Comparison of ENCODE assay signal across 24 cellular contexts in the genomic region with DNA sequence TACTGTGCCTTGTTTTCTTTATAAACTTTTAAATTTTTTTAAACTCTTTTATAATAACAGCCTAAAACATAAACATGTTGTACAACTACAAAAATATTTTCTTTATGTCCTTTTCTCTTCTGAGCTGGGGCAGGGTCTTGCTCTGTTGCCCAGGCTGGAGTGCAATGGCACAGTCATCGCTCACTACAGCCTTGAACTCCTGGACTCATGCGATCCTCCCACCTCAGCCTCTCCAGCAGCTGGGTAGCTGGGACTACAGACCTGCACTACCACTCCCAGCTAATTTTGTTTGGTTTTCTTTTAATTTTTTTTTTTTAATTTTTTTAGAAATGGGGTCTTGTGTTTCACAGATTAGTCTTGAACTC. TPM values are rescaled to one million over a fixed set of nuclear protein-coding genes. Genes with fewer than 3 reads are reported as not detected.
DNase-seq lines count a peak whose midpoint lies in the region; ATAC-seq, FAIRE-seq and TF ChIP-seq lines count a peak whose summit lies in the region.
"Had no signal": no experiment of that assay in that cellular context is flagged by ENCODE, and none has a peak within 500 bp of the region (broad histone marks: within the 10 kb centered on the region; RNA-seq: fewer than 3 reads in every experiment).

No MANE protein-coding gene starts in this region.

- TF ChIP-seq EP300 in HepG2 (IDR thresholded peaks at IDR 0.05; ENCODE audit: low read depth in 2 of 2, low read length in 2 of 2) = no peak
- TF ChIP-seq EP300 in HepG2 (CRISPR knock-in tag; IDR thresholded peaks at IDR 0.05; ENCODE audit: borderline replicate concordance) = no peak

- no peak for FAIRE-seq in HepG2 (lab: Jason Lieb, UNC)
- FAIRE-seq: A204.1, G401.6, GM12892, GM19239 had no signal

- H4K20me1 ChIP-seq in HepG2 (ENCODE audit: insufficient read depth, low read length) = no peaks in the 10 kb centered on the region
- H4K20me1 ChIP-seq: BLaER1 had no signal

- H3K9ac ChIP-seq in HepG2 (ENCODE audit: insufficient read depth, low read depth, low read length) = no peak overlapping the region
- H3K9ac ChIP-seq: BLaER1 had no signal

- H3K4me1 Mint-ChIP-seq in memory B cell = no peaks in the 10 kb centered on the region
- H3K4me1 Mint-ChIP-seq in activated T-cell treated with anti-CD3 and anti-CD28 coated beads, Interleukin-2, amount 50 U/mL, for 4 hours (ENCODE audit: low read depth) = no peaks in the 10 kb centered on the region
- H3K4me1 Mint-ChIP-seq: B cell had no signal

- no peak overlapping the region for H2AFZ ChIP-seq in HepG2 (ENCODE audit: low read length)
- H2AFZ ChIP-seq: GM23338 had no signal

- H3K27me3 ChIP-seq in HepG2 (ENCODE audit: control insufficient read depth in 1 of 2, insufficient read depth in 2 of 2, low read length in 2 of 2) (no peaks in the 10 kb centered on the region), right lobe of liver (no peaks in the 10 kb centered on the region), spleen (replicated peaks in 1 of 7) (no peaks in the 10 kb centered on the region), gastrocnemius medialis (no peaks in the 10 kb centered on the region)
- H3K27me3 ChIP-seq: BLaER1 had no signal

- 95% methylated on average over 2 of the region's 2 CpGs for WGBS in HepG2 (ENCODE audit: low lambda C conversion rate)
- 90% methylated on average over 2 of the region's 2 CpGs for WGBS in right lobe of liver (ENCODE audit: insufficient coverage, low coverage, low lambda C conversion rate, missing lambda C conversion rate)
- 94 to 100% (median 97%) methylated on average over 2 of the region's 2 CpGs for WGBS in spleen, 5 donors

- DNase-seq in HepG2 (ENCODE audit: low spot score) (no peak), right lobe of liver (no peak), epithelial cell of prostate (ENCODE audit: low read depth, low spot score) (no peak), memory B cell (ENCODE audit: low spot score in 2 of 2) (no peak), spleen (no peak), NCI-H446 (lab: John Stamatoyannopoulos, UW) (no peak), gastrocnemius medialis (no peak)
- DNase-seq in activated T-cell treated with anti-CD3 and anti-CD28 coated beads, Interleukin-2, amount 50 U/mL, for 4 hours = no peak
- DNase-seq: CD4-positive, CD25-positive, alpha-beta regulatory T cell; CD8-positive, alpha-beta T cell; DMS153; DND-41; H9 had no signal

- H3K4me3 ChIP-seq in HepG2 (replicated peaks in 1 of 3; ENCODE audit: insufficient read depth in 1 of 3, low read depth in 2 of 3, low read length in 3 of 3) (no peak overlapping the region), right lobe of liver (no peak overlapping the region), spleen (no peak overlapping the region), gastrocnemius medialis (no peak overlapping the region)
- H3K4me3 ChIP-seq: BLaER1, GM23338 had no signal

- no peaks in the 10 kb centered on the region for H3K79me2 ChIP-seq in HepG2 (ENCODE audit: insufficient read depth, low read length)

- H3K36me3 ChIP-seq in HepG2 (replicated peaks in 1 of 2; ENCODE audit: control insufficient read depth in 1 of 2, insufficient read depth in 2 of 2, low read length in 2 of 2) (peaks cover 4 to 54% of the 10 kb centered on the region in 2 experiments), right lobe of liver (peaks cover 0 to 44% (median 11%) of the 10 kb centered on the region in 4 donors), spleen (peaks cover 0 to 100% (median 61%) of the 10 kb centered on the region in 6 donors), gastrocnemius medialis (peaks cover 0 to 35% of the 10 kb centered on the region in 2 donors)

- H3K27ac ChIP-seq in HepG2 (ENCODE audit: extremely low read length, insufficient read depth, low read length) = no peak overlapping the region
- no peak overlapping the region for H3K27ac ChIP-seq in right lobe of liver
- H3K27ac ChIP-seq in epithelial cell of prostate = peak overlapping the region; percentile 53
- no peak overlapping the region for H3K27ac ChIP-seq in spleen
- no peak overlapping the region for H3K27ac ChIP-seq in gastrocnemius medialis
- H3K27ac ChIP-seq: 22Rv1, BLaER1, C4-2B had no signal

- ATAC-seq in HepG2 = no peak
- no peak for ATAC-seq in right lobe of liver
- no peak for ATAC-seq in memory B cell (ENCODE audit: low read depth)
- no peak for ATAC-seq in activated T-cell treated with anti-CD3 and anti-CD28 coated beads, Interleukin-2, amount 50 U/mL, for 4 hours
- ATAC-seq in gastrocnemius medialis = no peak
- ATAC-seq: CD8-positive, alpha-beta T cell; GM23338; HCT116 had no signal

- in situ Hi-C loops in HepG2 (cut with HindIII; ENCODE audit: extremely low pct_ligation_motif_present, low pct_unique_long_range_greater_than_20kb) (no loop called here), gastrocnemius medialis (cut with MboI; ENCODE audit: low sequenced_read_pairs in 4 of 4) (no loop called here)

- TF ChIP-seq RAD21 in HepG2 (CRISPR knock-in tag; IDR thresholded peaks at IDR 0.05) = no peak

- H3K9me3 ChIP-seq in HepG2 (ENCODE audit: low read length) (no peaks in the 10 kb centered on the region), right lobe of liver (no peaks in the 10 kb centered on the region), spleen (no peaks in the 10 kb centered on the region), gastrocnemius medialis (no peaks in the 10 kb centered on the region)
- H3K9me3 ChIP-seq: BLaER1, Caco-2 had no signal

- POLR2A ChIA-PET in HepG2 (lab: Yijun Ruan, JAX) = no interaction called here

- H3K4me1 ChIP-seq in HepG2 (ENCODE audit: insufficient read depth, low read length) (no peaks in the 10 kb centered on the region), right lobe of liver (no peaks in the 10 kb centered on the region), spleen (no peaks in the 10 kb centered on the region), gastrocnemius medialis (peaks cover 0 to 14% of the 10 kb centered on the region in 2 donors)
- H3K4me1 ChIP-seq: BLaER1 had no signal

- intact Hi-C loops in HepG2 (cut with micrococcal nuclease; ENCODE audit: unreplicated experiment) (no loop called here), right lobe of liver (cut with DNase I) (no loop called here), spleen (cut with DNase I; ENCODE audit: low total_unique reads) (no loop called here), gastrocnemius medialis (cut with DNase I; ENCODE audit: low total_unique reads) (no loop called here)

- peaks cover 30% of the 10 kb centered on the region for H3K36me3 Mint-ChIP-seq in memory B cell
- H3K36me3 Mint-ChIP-seq in activated T-cell treated with anti-CD3 and anti-CD28 coated beads, Interleukin-2, amount 50 U/mL, for 4 hours (ENCODE audit: insufficient read depth) = peaks cover 35% of the 10 kb centered on the region

- CTCF ChIA-PET in HepG2 (lab: Yijun Ruan, JAX; ENCODE audit: low intra/inter-chr PET ratio, low total read pairs) = no interaction called here

- H3K27ac Mint-ChIP-seq in memory B cell = peak overlapping the region; percentile 53
- H3K27ac Mint-ChIP-seq: B cell; CD4-positive, CD25-positive, alpha-beta regulatory T cell; CD8-positive, alpha-beta T cell; GM23338; H9 had no signal

- no peaks in the 10 kb centered on the region for H3K27me3 Mint-ChIP-seq in memory B cell
- H3K27me3 Mint-ChIP-seq in activated T-cell treated with anti-CD3 and anti-CD28 coated beads, Interleukin-2, amount 50 U/mL, for 4 hours (ENCODE audit: low read depth) = no peaks in the 10 kb centered on the region
- H3K27me3 Mint-ChIP-seq: B cell; CD4-positive, CD25-positive, alpha-beta regulatory T cell had no signal

- BruUV-seq in HepG2 (replicated peaks; lab: Mats Ljungman, UMichigan) = no TSS peak

- H3K9me3 Mint-ChIP-seq in memory B cell = no peaks in the 10 kb centered on the region
- H3K9me3 Mint-ChIP-seq in activated T-cell treated with anti-CD3 and anti-CD28 coated beads, Interleukin-2, amount 50 U/mL, for 4 hours = no peaks in the 10 kb centered on the region
- H3K9me3 Mint-ChIP-seq: CD4-positive, CD25-positive, alpha-beta regulatory T cell; CD8-positive, alpha-beta T cell; GM23338; H9 had no signal

- TF ChIP-seq CTCF in HepG2 (CRISPR knock-in tag; IDR thresholded peaks at IDR 0.05) (no peak), right lobe of liver (IDR thresholded peaks at IDR 0.05) (no peak), spleen (IDR thresholded peaks at IDR 0.05 in 8 of 11, conservative IDR thresholded peaks at IDR 0.05 in 3 of 11) (no peak), gastrocnemius medialis (IDR thresholded peaks at IDR 0.05 in 4 of 5, conservative IDR thresholded peaks at IDR 0.05 in 1 of 5) (no peak)

- TF ChIP-seq POLR2A in HepG2 (IDR thresholded peaks at IDR 0.05; ENCODE audit: insufficient read depth in 1 of 2, low read depth in 2 of 2, low read length in 2 of 2) = no peak
- TF ChIP-seq POLR2A in right lobe of liver (IDR thresholded peaks at IDR 0.05) = no peak
- no peak for TF ChIP-seq POLR2A in spleen (IDR thresholded peaks at IDR 0.05)
- TF ChIP-seq POLR2A in gastrocnemius medialis (IDR thresholded peaks at IDR 0.05) = no peak

- no peak overlapping the region for H3K4me3 Mint-ChIP-seq in memory B cell
- no peak overlapping the region for H3K4me3 Mint-ChIP-seq in activated T-cell treated with anti-CD3 and anti-CD28 coated beads, Interleukin-2, amount 50 U/mL, for 4 hours
- H3K4me3 Mint-ChIP-seq: B cell; CD4-positive, CD25-positive, alpha-beta regulatory T cell; CD8-positive, alpha-beta T cell; GM23338; H9 had no signal

- no peak overlapping the region for H3K4me2 ChIP-seq in HepG2 (ENCODE audit: low read depth, low read length)
- H3K4me2 ChIP-seq: BLaER1, GM23338 had no signal

RNA-seq across cellular contexts. Expression of a gene that starts 31.5 kb away (rescaled TPM):
- total RNA-seq in HepG2 (2016; rRNA removed; fragmentation: Illumina TruSeq; extraction: Trizol) (72.1 and 104 TPM in 2 replicates), right lobe of liver (10 to 100 TPM; 19.8 to 28.6 (median 24.8) TPM), spleen (10 to 100 TPM; 29.2 to 46.8 (median 39.5) TPM), gastrocnemius medialis (10 to 100 TPM; 39.9 to 67.9 (median 56.3) TPM)
- total RNA-seq in HepG2 (2016; cell fraction: cytosol; rRNA removed; fragmentation: Illumina TruSeq; extraction: Trizol; ENCODE audit: low read depth) = 19.3 and 21.9 TPM in 2 replicates
- 69.2 and 107 TPM in 2 replicates for total RNA-seq in HepG2 (2016; cell fraction: insoluble cytoplasmic fraction; rRNA removed; fragmentation: Illumina TruSeq; extraction: Trizol)
- 24.6 and 25.7 TPM in 2 replicates for total RNA-seq in HepG2 (2016; cell fraction: membrane; rRNA removed; fragmentation: Illumina TruSeq; extraction: Trizol)
- total RNA-seq in HepG2 (2016; cell fraction: nucleus; rRNA removed; fragmentation: Illumina TruSeq; extraction: Trizol) = 28.3 and 31.8 TPM in 2 replicates
- polyA plus RNA-seq in HepG2 (2011; rRNA removed) (15.2 and 16.1 TPM in 2 replicates), spleen (10 to 100 TPM; 36.1 to 55.2 (median 46.6) TPM)
- 10.5 and 13.3 TPM in 2 replicates for polyA plus RNA-seq in HepG2 (2011; cell fraction: cytosol; rRNA removed)
- polyA plus RNA-seq in HepG2 (2011; cell fraction: nucleus; rRNA removed) = 6.2 and 8.3 TPM in 2 replicates
- polyA plus RNA-seq in HepG2 (2012) = 23.2 and 26.0 TPM in 2 replicates
- 10.3 TPM in 2 replicates for polyA plus RNA-seq in HepG2 (2016; cell fraction: cytosol; fragmentation: Illumina TruSeq; extraction: Trizol; ENCODE audit: low read depth)
- 106 and 107 TPM in 2 replicates for polyA plus RNA-seq in HepG2 (2016; cell fraction: insoluble cytoplasmic fraction; fragmentation: Illumina TruSeq; extraction: Trizol; ENCODE audit: low read depth)
- 15.9 and 17.3 TPM in 2 replicates for polyA plus RNA-seq in HepG2 (2016; cell fraction: membrane; fragmentation: Illumina TruSeq; extraction: Trizol; ENCODE audit: low read depth)
- polyA plus RNA-seq in HepG2 (2016; cell fraction: nucleus; fragmentation: Illumina TruSeq; extraction: Trizol; ENCODE audit: insufficient read depth, low read depth) = 37.7 and 41.1 TPM in 2 replicates
- 16.7 and 45.6 TPM in 2 replicates for polyA minus RNA-seq in HepG2 (2011; rRNA and poly(A)+ RNA removed; ENCODE audit: low replicate concordance)
- polyA minus RNA-seq in HepG2 (2011; cell fraction: cytosol; rRNA and poly(A)+ RNA removed) = 8.1 and 9.6 TPM in 2 replicates
- 15.7 and 18.4 TPM in 2 replicates for polyA minus RNA-seq in HepG2 (2011; cell fraction: nucleus; rRNA and poly(A)+ RNA removed)
- 10 to 100 TPM; 88.5 to 88.6 (median 88.6) TPM for total RNA-seq in activated T-cell treated with anti-CD3 and anti-CD28 coated beads, Interleukin-2, amount 50 U/mL, for 4 hours
